Comparison of ENCODE assay signal across 11 cellular contexts in the genomic region with DNA sequence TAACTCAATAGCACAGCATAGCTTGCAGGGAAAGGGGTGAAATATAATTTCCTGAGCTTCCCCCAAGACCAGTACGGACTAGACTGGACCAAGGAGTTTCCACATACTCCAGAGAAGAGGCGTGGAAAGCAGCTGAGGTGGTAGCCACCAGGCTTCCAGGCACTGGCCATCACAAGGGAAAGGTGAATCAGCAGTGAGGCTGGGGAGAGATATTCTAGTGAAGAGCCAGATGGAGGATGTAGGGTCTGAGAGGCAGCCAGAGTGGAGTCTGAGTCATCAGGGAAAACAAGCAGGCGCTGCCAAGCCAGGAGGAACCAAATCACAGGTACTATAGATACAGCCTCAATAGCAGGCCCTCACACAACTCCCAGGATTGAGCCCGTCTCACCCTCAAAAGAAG. TPM values are rescaled to one million over a fixed set of nuclear protein-coding genes. Genes with fewer than 3 reads are reported as not detected.
DNase-seq lines count a peak whose midpoint lies in the region; ATAC-seq, FAIRE-seq and TF ChIP-seq lines count a peak whose summit lies in the region.
"Had no signal": no experiment of that assay in that cellular context is flagged by ENCODE, and none has a peak within 500 bp of the region (broad histone marks: within the 10 kb centered on the region; RNA-seq: fewer than 3 reads in every experiment).

No MANE protein-coding gene starts in this region.

- peak overlapping the region; percentile 26 for H3K27ac ChIP-seq in RWPE2 (ENCODE audit: poor library complexity, severe bottlenecking)

- H3K27me3 ChIP-seq in RWPE2 (ENCODE audit: insufficient read depth, poor library complexity, severe bottlenecking) = no peaks in the 10 kb centered on the region

- DNase-seq in stimulated activated CD4-positive, alpha-beta T cell treated with anti-CD3 and anti-CD28 coated beads, Interleukin-15, amount 100 ng/mL, for 24 hours = peak; percentile 18
- no peak for DNase-seq in stimulated activated CD4-positive, alpha-beta T cell treated with anti-CD3 and anti-CD28 coated beads, Interleukin-2, amount 100 ng/mL, for 24 hours
- peak; percentile 78 for DNase-seq in RWPE2 (ENCODE audit: low spot score)
- peak; percentile 59 for DNase-seq in fibroblast of villous mesenchyme (ENCODE audit: low read depth)
- peak; percentile 78 for DNase-seq in urothelium cell line (ENCODE audit: low spot score)
- DNase-seq: CD4-positive, alpha-beta memory T cell; Karpas-422; stimulated activated CD4-positive, alpha-beta T cell treated with anti-CD3 and anti-CD28 coated beads, Interleukin-4, amount 100 ng/mL, for 4 hours had no signal

- peaks cover 6% of the 10 kb centered on the region for H3K4me1 ChIP-seq in RWPE2 (ENCODE audit: insufficient read depth, poor library complexity, severe bottlenecking)

- H3K36me3 ChIP-seq in RWPE2 (ENCODE audit: low read depth) = no peaks in the 10 kb centered on the region

- ATAC-seq in RWPE2 (ENCODE audit: low read depth) (peak; percentile 99), HG02870 (IDR thresholded peaks at IDR 0.05; ENCODE audit: unreplicated experiment) (no peak), GM21526 (IDR thresholded peaks at IDR 0.05; ENCODE audit: low FRiP score, unreplicated experiment) (no peak), GM21825 (IDR thresholded peaks at IDR 0.05; ENCODE audit: unreplicated experiment) (no peak)

- TF ChIP-seq CTCF in RWPE2 (IDR thresholded peaks at IDR 0.05; ENCODE audit: poor library complexity, severe bottlenecking) (no peak), fibroblast of villous mesenchyme (IDR thresholded peaks at IDR 0.05; ENCODE audit: insufficient read depth, low read depth, low read length) (no peak)

- H3K4me3 ChIP-seq in RWPE2 (ENCODE audit: severe bottlenecking) = no peak overlapping the region
- H3K4me3 ChIP-seq in fibroblast of villous mesenchyme (ENCODE audit: low read depth, low read length) = no peak overlapping the region

- no peaks in the 10 kb centered on the region for H3K9me3 ChIP-seq in RWPE2 (ENCODE audit: severe bottlenecking)

- no peak for FAIRE-seq in urothelium cell line (lab: Jason Lieb, UNC)

RNA-seq across cellular contexts. Expression of a gene that starts 9.6 kb away (rescaled TPM):
- 11.3 and 18.1 TPM in 2 replicates for total RNA-seq in fibroblast of villous mesenchyme

Comparison
In these comparisons a context has a peak if more than half of its experiments do, and no peak if none do; other contexts are left out.
1. DNase-seq: peak in stimulated activated CD4-positive, alpha-beta T cell treated with anti-CD3 and anti-CD28 coated beads, Interleukin-15, amount 100 ng/mL, for 24 hours (single experiment), RWPE2 (single experiment), fibroblast of villous mesenchyme (single experiment) and urothelium cell line (single experiment); none in stimulated activated CD4-positive, alpha-beta T cell treated with anti-CD3 and anti-CD28 coated beads, Interleukin-2, amount 100 ng/mL, for 24 hours (0 of 2).